8 cellular contexts compared by ENCODE assay signal in the genomic region with DNA sequence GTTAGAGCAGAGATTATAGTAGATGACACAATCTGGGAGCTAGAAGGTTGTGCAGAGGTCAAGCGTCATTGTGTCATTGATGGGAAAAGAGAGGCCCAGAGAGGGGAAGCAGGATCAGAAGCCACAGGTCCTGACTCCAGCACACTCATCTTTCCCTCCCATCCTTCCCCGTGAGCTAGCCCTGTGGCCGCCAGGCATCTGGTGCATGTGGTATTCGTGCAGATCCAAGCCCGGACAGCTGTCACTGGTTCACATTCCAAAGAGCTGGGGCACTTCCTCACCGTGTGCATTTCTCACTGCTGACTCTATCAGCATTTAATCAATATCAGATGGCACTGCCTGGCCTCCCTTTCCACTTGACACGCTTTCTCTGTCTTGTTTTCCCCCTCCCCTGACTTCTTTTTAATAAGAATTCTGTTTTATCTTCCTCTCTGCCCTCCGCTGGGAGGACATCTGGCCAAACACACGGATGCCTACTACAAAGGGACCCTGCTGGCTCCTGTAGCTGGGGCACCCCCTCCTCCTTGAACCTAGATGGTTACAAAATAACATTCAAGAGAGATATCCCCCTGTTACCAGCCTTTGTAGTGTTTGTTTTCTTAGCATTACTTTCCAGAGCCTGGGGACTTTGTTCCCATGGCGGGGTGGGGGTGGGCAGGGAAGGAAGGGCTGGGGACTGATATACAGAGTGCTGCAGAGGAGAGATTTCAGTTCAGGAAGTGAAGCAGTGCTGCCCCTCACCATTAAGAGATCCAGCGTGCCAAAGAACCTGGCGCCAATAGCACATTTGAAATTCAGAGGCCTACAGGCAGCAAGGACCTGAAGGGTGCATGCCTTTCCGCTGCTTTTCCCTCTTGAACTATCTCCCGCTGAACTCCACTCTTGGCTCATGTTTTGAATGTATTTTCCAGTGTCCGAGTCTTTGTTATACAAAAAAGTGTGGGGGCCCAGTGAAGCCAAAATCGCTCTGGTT.
DNase-seq lines count a peak whose midpoint lies in the region; ATAC-seq and TF ChIP-seq lines count a peak whose summit lies in the region.

No MANE protein-coding gene starts in this region.

- no peaks in the 10 kb centered on the region for H3K27me3 ChIP-seq in ectodermal cell (ENCODE audit: control insufficient read depth, insufficient read depth, low read length, poor library complexity, severe bottlenecking)
- H3K27me3 ChIP-seq in CD4-positive, alpha-beta T cell (ENCODE audit: control insufficient read depth, insufficient read depth, low read length) = no peaks in the 10 kb centered on the region

- H3K4me1 Mint-ChIP-seq in CD4-positive, alpha-beta T cell (ENCODE audit: low read depth) = no peaks in the 10 kb centered on the region

- no peak for TF ChIP-seq POLR2A in erythroblast (IDR thresholded peaks at IDR 0.05; ENCODE audit: low read length)

- H3K9me3 Mint-ChIP-seq in CD4-positive, alpha-beta T cell = no peaks in the 10 kb centered on the region

- no peaks in the 10 kb centered on the region for H3K36me3 ChIP-seq in ectodermal cell (ENCODE audit: control insufficient read depth, insufficient read depth, low read length)

- no peak for TF ChIP-seq CTCF in AG09309 (IDR thresholded peaks at IDR 0.05; ENCODE audit: control insufficient read depth, insufficient read depth, low read depth, low read length, missing control alignments)
- no peak for TF ChIP-seq CTCF in CD4-positive, alpha-beta T cell (IDR thresholded peaks at IDR 0.05)

- CTCF ChIA-PET in CD4-positive, alpha-beta T cell (lab: Charles Lee) = no interaction called here

- H3K4me3 ChIP-seq in AG09309 (ENCODE audit: control insufficient read depth, low read depth, low read length) (no peak overlapping the region), ectodermal cell (ENCODE audit: insufficient read depth, low read depth, low read length) (no peak overlapping the region)

- H3K36me3 Mint-ChIP-seq in CD4-positive, alpha-beta T cell (ENCODE audit: low read depth) = no peaks in the 10 kb centered on the region

- H3K27ac ChIP-seq in ectodermal cell (ENCODE audit: insufficient read depth, low read depth, low read length, poor library complexity, severe bottlenecking) = peak overlapping the region; percentile 83
- H3K27ac ChIP-seq in CD4-positive, alpha-beta T cell (ENCODE audit: low read depth, low read length) = no peak overlapping the region

- no peaks in the 10 kb centered on the region for H3K9me3 ChIP-seq in ectodermal cell (ENCODE audit: control insufficient read depth, low read length)
- H3K9me3 ChIP-seq in CD4-positive, alpha-beta T cell (ENCODE audit: control insufficient read depth, low read length) = no peaks in the 10 kb centered on the region

- WGBS in ectodermal cell, 2 experiments = 35 to 41% methylated on average over 16 of the region's 16 CpGs

- peak; percentile 98 for DNase-seq in AG09309 (ENCODE audit: low read depth)
- peak; percentile 62 for DNase-seq in HuH-7.5 (ENCODE audit: low spot score)
- DNase-seq in myocyte (ENCODE audit: low read depth) = peak; percentile 99
- DNase-seq in CD4-positive, alpha-beta T cell = no peak
- DNase-seq in superior temporal gyrus (ENCODE audit: extremely low spot score) = no peak
- DNase-seq in erythroblast (lab: John Stamatoyannopoulos, UW) = no peak

- ATAC-seq in CD4-positive, alpha-beta T cell (ENCODE audit: poor library complexity) = no peak
- no peak for ATAC-seq in GM18907 (IDR thresholded peaks at IDR 0.05; ENCODE audit: unreplicated experiment)

- intact Hi-C loops in CD4-positive, alpha-beta T cell (cut with DNase I, micrococcal nuclease) = no loop called here

- peaks cover 9% of the 10 kb centered on the region for H3K27me3 Mint-ChIP-seq in CD4-positive, alpha-beta T cell

- POLR2A ChIA-PET in CD4-positive, alpha-beta T cell (lab: Charles Lee) = no interaction called here

- H3K27ac Mint-ChIP-seq in CD4-positive, alpha-beta T cell = no peak overlapping the region

- H3K4me1 ChIP-seq in ectodermal cell (ENCODE audit: control insufficient read depth, insufficient read depth, low read length) = peaks cover 41% of the 10 kb centered on the region

- H3K4me3 Mint-ChIP-seq in CD4-positive, alpha-beta T cell = no peak overlapping the region

Comparison
In these comparisons a context has a peak if more than half of its experiments do, and no peak if none do; other contexts are left out.
1. DNase-seq: peak in AG09309 (single experiment), HuH-7.5 (single experiment) and myocyte (single experiment); none in CD4-positive, alpha-beta T cell (0 of 10), superior temporal gyrus (single experiment) and erythroblast (0 of 2).